Comparison of ENCODE assay signal across 9 cellular contexts in the genomic region with DNA sequence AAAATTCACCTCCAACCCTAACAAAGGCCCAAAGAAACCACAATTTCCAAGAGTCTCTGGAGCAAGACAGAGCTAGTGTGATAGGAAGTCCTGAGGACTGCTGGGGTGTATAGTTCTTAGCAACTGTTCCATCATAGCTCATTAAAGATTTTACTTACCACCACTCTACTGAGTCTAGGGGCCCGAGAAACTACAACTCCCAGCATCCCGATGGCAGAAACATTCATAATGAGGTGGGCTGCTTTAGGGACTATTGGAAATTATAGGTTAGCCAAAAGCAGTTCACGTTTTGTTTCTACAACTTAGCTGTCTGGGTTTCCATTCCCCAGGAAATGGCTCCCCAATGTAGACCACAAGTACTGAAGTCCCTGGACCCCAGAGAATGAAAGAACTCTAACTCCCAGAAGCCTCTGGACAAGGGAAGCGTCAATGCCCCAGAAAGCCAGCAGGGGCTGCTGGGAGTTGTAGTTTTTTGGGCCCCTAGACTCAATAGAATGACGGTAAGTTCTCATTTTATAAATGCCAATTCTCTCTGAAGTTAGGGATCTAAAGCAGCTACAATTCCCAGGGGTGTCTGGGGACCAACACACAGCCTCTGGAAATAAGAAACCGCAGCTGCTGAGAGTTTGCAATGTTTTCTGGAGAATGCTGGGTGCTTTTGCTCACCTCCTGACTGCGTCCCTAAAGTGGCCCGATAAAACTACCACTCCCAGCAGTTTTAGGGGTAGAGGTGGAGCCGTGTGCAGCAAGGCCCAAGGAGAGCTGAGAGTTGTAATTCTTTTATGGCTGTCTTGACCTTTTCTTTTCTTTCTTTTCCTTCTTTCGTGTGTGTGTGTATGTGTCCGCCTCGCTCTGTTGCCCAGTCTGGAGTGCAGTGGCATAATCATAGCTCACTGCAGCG. TPM values are rescaled to one million over a fixed set of nuclear protein-coding genes. Genes with fewer than 3 reads are reported as not detected.
DNase-seq lines count a peak whose midpoint lies in the region; ATAC-seq and TF ChIP-seq lines count a peak whose summit lies in the region.
"Had no signal": no experiment of that assay in that cellular context is flagged by ENCODE, and none has a peak within 500 bp of the region (broad histone marks: within the 10 kb centered on the region; RNA-seq: fewer than 3 reads in every experiment).

No MANE protein-coding gene starts in this region.

- no peak overlapping the region for H3K27ac ChIP-seq in DOHH2 (ENCODE audit: low read depth, low read length)

- POLR2A ChIA-PET in activated B cell treated with CpG ODN at 0.5 μM for 24 hours (lab: Charles Lee) = interaction anchor here (0.5 to 2.6 kb wide), 9 partner anchors 10 to 339 kb away, joined by 3 to 15 read pairs (median 6); partner anchors contain the start of genes FTL, GYS1, NUCB1 and RUVBL2

- H3K4me1 Mint-ChIP-seq in activated B cell treated with CpG ODN at 0.5 μM for 24 hours = peaks cover 8% of the 10 kb centered on the region

- H3K9me3 Mint-ChIP-seq in activated B cell treated with CpG ODN at 0.5 μM for 24 hours = no peaks in the 10 kb centered on the region

- DNase-seq in activated B cell treated with CpG ODN at 0.5 μM for 24 hours (no peak), left lobe of liver (ENCODE audit: low spot score) (no peak), T1000 (lab: John Stamatoyannopoulos, UW) (no peak)
- DNase-seq: kidney had no signal

- CTCF ChIA-PET in activated B cell treated with CpG ODN at 0.5 μM for 24 hours (lab: Charles Lee) = interaction anchor here (0.6 to 1.5 kb wide), 2 partner anchors 133 to 188 kb away, joined by 3 to 5 read pairs; no protein-coding TSS in a partner anchor

- no peak for TF ChIP-seq RAD21 in Ishikawa (IDR thresholded peaks at IDR 0.05; ENCODE audit: low read depth)

- peak; percentile 64 for ATAC-seq in activated B cell treated with CpG ODN at 0.5 μM for 24 hours (ENCODE audit: low read depth)
- peak; percentile 54 for ATAC-seq in left lobe of liver
- no peak for ATAC-seq in GM19455 (IDR thresholded peaks at IDR 0.05; ENCODE audit: unreplicated experiment)
- no peak for ATAC-seq in GM18907 (IDR thresholded peaks at IDR 0.05; ENCODE audit: unreplicated experiment)

- H3K4me2 ChIP-seq in DOHH2 (ENCODE audit: low read length) = peak overlapping the region; percentile 28

- no peaks in the 10 kb centered on the region for H3F3A ChIP-seq in DOHH2 (ENCODE audit: control insufficient read depth, insufficient read depth)

- H3K36me3 ChIP-seq in DOHH2 (ENCODE audit: control insufficient read depth, low read length) = peaks cover 16% of the 10 kb centered on the region

- TF ChIP-seq CTCF in DOHH2 (IDR thresholded peaks at IDR 0.05; ENCODE audit: low read depth, low read length, poor library complexity, severe bottlenecking) (no peak), activated B cell treated with CpG ODN at 0.5 μM for 24 hours (IDR thresholded peaks at IDR 0.05) (no peak)

- H3K4me1 ChIP-seq in DOHH2 (ENCODE audit: control insufficient read depth, low read length) = peaks cover 14% of the 10 kb centered on the region

- H3K27me3 Mint-ChIP-seq in activated B cell treated with CpG ODN at 0.5 μM for 24 hours = no peaks in the 10 kb centered on the region

- intact Hi-C loops in activated B cell treated with CpG ODN at 0.5 μM for 24 hours (cut with micrococcal nuclease) = loop anchor here (1.0 kb wide), 2 partner anchors 11 to 17 kb away; partner anchors contain the start of genes FTL, GYS1 and RUVBL2

- no peak overlapping the region for H3K4me3 ChIP-seq in DOHH2 (ENCODE audit: low read length)

- H4K20me1 ChIP-seq in DOHH2 (ENCODE audit: control insufficient read depth, insufficient read depth, low read depth, low read length) = no peaks in the 10 kb centered on the region

- no peaks in the 10 kb centered on the region for H3K9me3 ChIP-seq in DOHH2 (ENCODE audit: control insufficient read depth, insufficient read depth, low read length)

- no peaks in the 10 kb centered on the region for H3K9me2 ChIP-seq in DOHH2 (replicated peaks; ENCODE audit: control insufficient read depth, low read length)

- no peaks in the 10 kb centered on the region for H3K79me2 ChIP-seq in DOHH2 (ENCODE audit: control insufficient read depth, low read length)

- H3K4me3 Mint-ChIP-seq in activated B cell treated with CpG ODN at 0.5 μM for 24 hours = no peak overlapping the region

- no peak overlapping the region for H3K27ac Mint-ChIP-seq in activated B cell treated with CpG ODN at 0.5 μM for 24 hours

- TF ChIP-seq EP300 in Ishikawa (IDR thresholded peaks at IDR 0.05; ENCODE audit: borderline replicate concordance) = no peak

- peaks cover 29% of the 10 kb centered on the region for H3K36me3 Mint-ChIP-seq in activated B cell treated with CpG ODN at 0.5 μM for 24 hours (ENCODE audit: low read depth)

- no peaks in the 10 kb centered on the region for H3K27me3 ChIP-seq in DOHH2 (ENCODE audit: control insufficient read depth, low read length)

TF ChIP-seq in Ishikawa, 13 proteins besides CTCF, POLR2A, EP300 and RAD21:
- no peak for TF ChIP-seq ZBTB7A (IDR thresholded peaks at IDR 0.05; ENCODE audit: low read depth)
- peak; percentile 25; the same call in 1 of the 2 replicates for TF ChIP-seq CREB1 (IDR thresholded peaks at IDR 0.05; ENCODE audit: low read depth)

RNA-seq across cellular contexts. Expression of gene FTL, which starts 11.1 kb away (rescaled TPM):
- total RNA-seq in activated B cell treated with CpG ODN at 0.5 μM for 24 hours = 888 and 935 TPM in 2 replicates
- 8,713 TPM for total RNA-seq in left lobe of liver

RNA-seq across cellular contexts. Expression of gene GYS1, which starts 16.9 kb away (rescaled TPM):
- 50.7 and 52.7 TPM in 2 replicates for total RNA-seq in activated B cell treated with CpG ODN at 0.5 μM for 24 hours
- 13.6 TPM for total RNA-seq in left lobe of liver

RNA-seq across cellular contexts. Expression of gene RUVBL2, which starts 17.5 kb away (rescaled TPM):
- total RNA-seq in activated B cell treated with CpG ODN at 0.5 μM for 24 hours (75.6 and 79.4 TPM in 2 replicates), left lobe of liver (34.3 TPM)

RNA-seq across cellular contexts. Expression of gene BAX, which starts 21.5 kb away (rescaled TPM):
- total RNA-seq in activated B cell treated with CpG ODN at 0.5 μM for 24 hours = 111 and 129 TPM in 2 replicates
- 18.9 TPM for total RNA-seq in left lobe of liver

RNA-seq across cellular contexts. Expression of gene LHB, which starts 40.7 kb away (rescaled TPM):
- total RNA-seq in activated B cell treated with CpG ODN at 0.5 μM for 24 hours (not detected in 2 replicates), left lobe of liver (not detected)
- total RNA-seq: cerebellum, kidney had no signal

Comparison
In these comparisons a context has a peak if more than half of its experiments do, and no peak if none do; other contexts are left out.
1. ATAC-seq: peak in activated B cell treated with CpG ODN at 0.5 μM for 24 hours (single experiment) and left lobe of liver (single experiment); none in GM19455 (single experiment) and GM18907 (single experiment).